18 cellular contexts compared by ENCODE assay signal in the genomic region with DNA sequence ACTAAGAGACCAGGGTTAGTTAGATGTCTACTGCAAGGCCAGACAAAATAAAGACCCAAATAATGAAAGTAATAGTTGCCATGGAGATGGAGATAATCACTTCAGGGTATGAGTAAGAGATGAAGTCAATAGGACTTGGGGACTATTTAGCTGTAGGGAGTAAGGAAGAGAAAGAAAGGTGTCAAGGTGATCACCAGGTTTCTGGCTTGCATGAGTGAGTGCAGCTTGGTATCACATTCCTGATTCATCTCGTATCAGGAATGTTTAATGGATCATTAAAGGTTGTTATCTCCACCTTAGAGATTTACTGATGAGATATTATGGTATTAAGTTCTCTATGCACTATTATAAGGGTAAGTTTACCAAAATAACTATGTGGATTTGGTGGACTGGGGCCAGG.
DNase-seq lines count a peak whose midpoint lies in the region; ATAC-seq and TF ChIP-seq lines count a peak whose summit lies in the region.
"Had no signal": no experiment of that assay in that cellular context is flagged by ENCODE, and none has a peak within 500 bp of the region (broad histone marks: within the 10 kb centered on the region; RNA-seq: fewer than 3 reads in every experiment).

No MANE protein-coding gene starts in this region.

- H3K4me1 ChIP-seq in HEK293 (ENCODE audit: control insufficient read depth, insufficient read depth, low read length): peaks cover 4% of the 10 kb centered on the region; the same call in 1 of the 2 replicates
- H3K4me1 ChIP-seq: SJCRH30 had no signal

- TF ChIP-seq CTCF in HEK293 (tag by site-specific recombination; IDR thresholded peaks at IDR 0.05): no peak

- peak in 2 of 3 experiments; percentile 49 to 72 for DNase-seq in NCI-H1417 (lab: John Stamatoyannopoulos, UW)
- DNase-seq in NCI-H1417 treated with DMSO at 0.1 percent for 48 hours (lab: John Stamatoyannopoulos, UW): no peak
- peak; percentile 8 for DNase-seq in NCI-H748 treated with DMSO at 0.1 percent for 48 hours (lab: John Stamatoyannopoulos, UW)
- DNase-seq in kidney tubule cell (ENCODE audit: low spot score): peak; percentile 75
- no peak for DNase-seq in activated naive CD4-positive, alpha-beta T cell treated with Interleukin-2 at 50 U/mL for 16 hours
- DNase-seq: 8988T; C1 segment of cervical spinal cord; CD8-positive, alpha-beta T cell; EL; GF-D8; Karpas-422; NCI-H1694 treated with DMSO at 0.1 percent for 48 hours; OCI-M1; SJCRH30; T-cell had no signal

- no peak for ATAC-seq in GM18870 (IDR thresholded peaks at IDR 0.05; ENCODE audit: unreplicated experiment)
- no peak for ATAC-seq in HG03571 (IDR thresholded peaks at IDR 0.05; ENCODE audit: unreplicated experiment)
- ATAC-seq: CD8-positive, alpha-beta T cell; T-cell had no signal

- no peaks in the 10 kb centered on the region for H3K9me3 ChIP-seq in HEK293 (ENCODE audit: control insufficient read depth, insufficient read depth, low read depth, low read length)
- H3K9me3 ChIP-seq: SJCRH30 had no signal

- H3K27ac ChIP-seq in HEK293 (ENCODE audit: extremely low read depth, low read depth, low read length): no peak overlapping the region
- H3K27ac ChIP-seq: SJCRH30 had no signal

- no peaks in the 10 kb centered on the region for H3K36me3 ChIP-seq in HEK293 (ENCODE audit: control insufficient read depth in 2 of 2, insufficient read depth in 1 of 2, low read length in 2 of 2)
- H3K36me3 ChIP-seq: SJCRH30 had no signal

- no peak overlapping the region for H3K4me3 ChIP-seq in HEK293 (ENCODE audit: low read depth, low read length)
- H3K4me3 ChIP-seq: SJCRH30 had no signal

- CTCF ChIA-PET in HEK293 (lab: Yijun Ruan, JAX): no interaction called here

- POLR2A ChIA-PET in HEK293 (lab: Yijun Ruan, JAX): no interaction called here

TF ChIP-seq in HEK293, 187 proteins besides CTCF, POLR2A, EP300 and RAD21:
- 0 out of 2 replicates have a peak, but pooled peaks have one; percentile 34 for TF ChIP-seq ZNF335 (tag by site-specific recombination; conservative IDR thresholded peaks at IDR 0.05)
- TF ChIP-seq, protein P1, sequence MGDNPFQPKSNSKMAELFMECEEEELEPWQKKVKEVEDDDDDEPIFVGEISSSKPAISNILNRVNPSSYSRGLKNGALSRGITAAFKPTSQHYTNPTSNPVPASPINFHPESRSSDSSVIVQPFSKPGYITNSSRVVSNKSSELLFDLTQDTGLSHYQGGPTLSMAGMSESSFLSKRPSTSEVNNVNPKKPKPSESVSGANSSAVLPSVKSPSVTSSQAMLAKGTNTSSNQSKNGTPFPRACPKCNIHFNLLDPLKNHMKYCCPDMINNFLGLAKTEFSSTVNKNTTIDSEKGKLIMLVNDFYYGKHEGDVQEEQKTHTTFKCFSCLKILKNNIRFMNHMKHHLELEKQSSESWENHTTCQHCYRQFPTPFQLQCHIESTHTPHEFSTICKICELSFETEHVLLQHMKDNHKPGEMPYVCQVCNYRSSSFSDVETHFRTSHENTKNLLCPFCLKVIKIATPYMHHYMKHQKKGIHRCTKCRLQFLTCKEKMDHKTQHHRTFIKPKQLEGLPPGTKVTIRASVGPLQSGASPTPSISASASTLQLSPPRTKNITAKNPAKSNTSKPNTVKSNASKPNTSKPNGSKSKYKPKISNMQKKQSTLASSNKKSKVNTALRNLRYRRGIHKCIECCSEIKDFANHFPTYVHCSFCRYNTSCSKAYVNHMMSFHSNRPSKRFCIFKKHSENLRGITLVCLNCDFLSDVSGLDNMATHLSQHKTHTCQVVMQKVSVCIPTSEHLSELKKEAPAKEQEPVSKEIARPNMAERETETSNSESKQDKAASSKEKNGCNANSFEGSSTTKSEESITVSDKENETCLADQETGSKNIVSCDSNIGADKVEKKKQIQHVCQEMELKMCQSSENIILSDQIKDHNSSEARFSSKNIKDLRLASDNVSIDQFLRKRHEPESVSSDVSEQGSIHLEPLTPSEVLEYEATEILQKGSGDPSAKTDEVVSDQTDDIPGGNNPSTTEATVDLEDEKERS (tag by site-specific recombination; IDR thresholded peaks at IDR 0.05): no peak
TF ChIP-seq in HEK293: peak in this region for 1.

Comparison
In these comparisons a context has a peak if more than half of its experiments do, and no peak if none do; other contexts are left out.
1. DNase-seq: peak in NCI-H1417 (2 of 3), NCI-H748 treated with DMSO at 0.1 percent for 48 hours (single experiment) and kidney tubule cell (single experiment); none in NCI-H1417 treated with DMSO at 0.1 percent for 48 hours (single experiment) and activated naive CD4-positive, alpha-beta T cell treated with Interleukin-2 at 50 U/mL for 16 hours (single experiment).